Comparison of ENCODE assay signal across 1 cellular context in genomic region chrX:71663238-71663637, GRCh38.
TF ChIP-seq lines count a peak whose summit lies in the region.

No MANE protein-coding gene starts in this region.

TF ChIP-seq in GM12878, 131 proteins besides CTCF, POLR2A, EP300 and RAD21:
- peak in 1 of 2 experiments; percentile 23; a peak in 1 of 4 replicates for TF ChIP-seq BHLHE40 (IDR thresholded peaks at IDR 0.05; ENCODE audit: borderline replicate concordance in 1 of 2, low read depth in 2 of 2, low read length in 1 of 2)
